ENCODE assay signal across 9 cellular contexts in the genomic region with DNA sequence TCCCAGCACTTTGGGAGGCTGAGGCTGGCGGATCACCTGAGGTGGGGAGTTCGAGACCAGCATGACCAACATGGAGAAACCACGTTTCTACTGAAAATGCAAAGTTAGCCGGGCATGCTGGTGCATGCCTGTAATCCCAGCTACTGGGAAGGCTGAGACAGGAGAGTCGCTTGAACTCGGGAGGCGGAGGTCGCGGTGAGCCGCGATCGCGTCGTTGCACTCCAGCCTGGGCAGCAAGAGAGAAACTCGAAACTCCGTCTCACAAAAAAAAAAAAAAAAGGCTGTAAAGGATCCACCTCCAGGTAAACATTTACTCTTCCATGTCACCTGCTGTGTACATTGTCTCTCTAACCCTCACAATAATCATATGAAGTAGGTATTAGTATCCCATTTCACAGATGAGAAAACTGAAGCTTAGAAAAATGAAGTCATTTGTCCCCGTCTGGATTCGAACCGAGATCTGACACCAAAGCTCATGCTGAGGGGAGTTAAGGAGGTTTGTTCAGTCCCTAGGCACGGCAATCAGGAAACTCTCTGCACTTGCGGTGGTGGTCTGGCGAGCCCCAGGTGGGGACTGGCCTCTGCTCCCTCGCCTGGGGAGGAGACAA. TPM values are rescaled to one million over a fixed set of nuclear protein-coding genes. Genes with fewer than 3 reads are reported as not detected.
DNase-seq lines count a peak whose midpoint lies in the region; ATAC-seq lines count a peak whose summit lies in the region.
"Had no signal": no experiment of that assay in that cellular context is flagged by ENCODE, and none has a peak within 500 bp of the region (broad histone marks: within the 10 kb centered on the region; RNA-seq: fewer than 3 reads in every experiment).

No MANE protein-coding gene starts in this region.

- POLR2A ChIA-PET in activated CD4-positive, alpha-beta memory T cell treated with anti-CD3 and anti-CD28 coated beads, Interleukin-2, amount 10 ng/mL, durations not matched to agents 7 days and 5 days (lab: Charles Lee), result interaction anchor here (0.7 to 7.2 kb wide), 7 partner anchors 13 to 75 kb away, joined by 3 to 116 read pairs (median 9); a partner anchor contains a TSS

- no peaks in the 10 kb centered on the region for H3K27me3 ChIP-seq in thymus (ENCODE audit: control insufficient read depth, insufficient read depth)

- H3K36me3 Mint-ChIP-seq in activated T-cell treated with anti-CD3 and anti-CD28 coated beads, Interleukin-2, amount 50 U/mL, for 4 hours (ENCODE audit: insufficient read depth), result peaks cover 22% of the 10 kb centered on the region
- H3K36me3 Mint-ChIP-seq in activated CD4-positive, alpha-beta memory T cell treated with anti-CD3 and anti-CD28 coated beads, Interleukin-2, amount 10 ng/mL, durations not matched to agents 7 days and 5 days (ENCODE audit: low read depth), result peaks cover 44% of the 10 kb centered on the region

- H3K27me3 Mint-ChIP-seq in activated T-cell treated with anti-CD3 and anti-CD28 coated beads, Interleukin-2, amount 50 U/mL, for 4 hours (ENCODE audit: low read depth), result no peaks in the 10 kb centered on the region
- H3K27me3 Mint-ChIP-seq in activated CD4-positive, alpha-beta memory T cell treated with anti-CD3 and anti-CD28 coated beads, Interleukin-2, amount 10 ng/mL, durations not matched to agents 7 days and 5 days, result peaks cover 15% of the 10 kb centered on the region

- no peak for DNase-seq in activated T-cell treated with anti-CD3 and anti-CD28 coated beads, Interleukin-2, amount 50 U/mL, for 4 hours
- DNase-seq in activated T-cell treated with anti-CD3 and anti-CD28 coated beads, Interleukin-2, amount 50 U/mL, for 48 hours, result no peak
- DNase-seq in activated CD4-positive, alpha-beta memory T cell treated with anti-CD3 and anti-CD28 coated beads, Interleukin-2, amount 10 ng/mL, durations not matched to agents 7 days and 5 days, result no peak
- no peak for DNase-seq in T-helper 9 cell

- ATAC-seq in activated T-cell treated with anti-CD3 and anti-CD28 coated beads, Interleukin-2, amount 50 U/mL, for 4 hours, result no peak
- no peak for ATAC-seq in HG03342 (IDR thresholded peaks at IDR 0.05; ENCODE audit: unreplicated experiment)
- ATAC-seq in GM21381 (IDR thresholded peaks at IDR 0.05; ENCODE audit: unreplicated experiment), result no peak
- ATAC-seq: HCT116 had no signal

- peaks cover 3% of the 10 kb centered on the region for H3K36me3 ChIP-seq in thymus (ENCODE audit: control insufficient read depth, insufficient read depth)

- H3K4me1 ChIP-seq in thymus (ENCODE audit: control insufficient read depth, insufficient read depth, low read length), result peaks cover 9% of the 10 kb centered on the region

- peaks cover 4% of the 10 kb centered on the region for H3K9me3 ChIP-seq in iPS-18c (ENCODE audit: control insufficient read depth, insufficient read depth, low read length)
- peaks cover 1% of the 10 kb centered on the region for H3K9me3 ChIP-seq in thymus (ENCODE audit: control insufficient read depth)

- peak overlapping the region; percentile 95 for H3K27ac Mint-ChIP-seq in activated CD4-positive, alpha-beta memory T cell treated with anti-CD3 and anti-CD28 coated beads, Interleukin-2, amount 10 ng/mL, durations not matched to agents 7 days and 5 days

- H3K27ac ChIP-seq in thymus (ENCODE audit: low read depth), result peak overlapping the region; percentile 93

- peaks cover 5% of the 10 kb centered on the region for H3K9me3 Mint-ChIP-seq in activated T-cell treated with anti-CD3 and anti-CD28 coated beads, Interleukin-2, amount 50 U/mL, for 4 hours
- H3K9me3 Mint-ChIP-seq in activated CD4-positive, alpha-beta memory T cell treated with anti-CD3 and anti-CD28 coated beads, Interleukin-2, amount 10 ng/mL, durations not matched to agents 7 days and 5 days, result peaks cover 16% of the 10 kb centered on the region

- peak overlapping the region; percentile 59 for H3K4me3 ChIP-seq in iPS-18c (ENCODE audit: insufficient read depth, low read depth, low read length)
- peak overlapping the region; percentile 70 for H3K4me3 ChIP-seq in thymus (ENCODE audit: low read length)

- H3K4me1 Mint-ChIP-seq in activated T-cell treated with anti-CD3 and anti-CD28 coated beads, Interleukin-2, amount 50 U/mL, for 4 hours (ENCODE audit: low read depth), result peaks cover 43% of the 10 kb centered on the region
- H3K4me1 Mint-ChIP-seq in activated CD4-positive, alpha-beta memory T cell treated with anti-CD3 and anti-CD28 coated beads, Interleukin-2, amount 10 ng/mL, durations not matched to agents 7 days and 5 days, result peaks cover 46% of the 10 kb centered on the region

- WGBS in thymus, result 47% methylated on average over 23 of the region's 23 CpGs

- H3K4me3 Mint-ChIP-seq in activated T-cell treated with anti-CD3 and anti-CD28 coated beads, Interleukin-2, amount 50 U/mL, for 4 hours, result peak overlapping the region; percentile 95
- H3K4me3 Mint-ChIP-seq in activated CD4-positive, alpha-beta memory T cell treated with anti-CD3 and anti-CD28 coated beads, Interleukin-2, amount 10 ng/mL, durations not matched to agents 7 days and 5 days, result peak overlapping the region; percentile 90

- CTCF ChIA-PET in activated CD4-positive, alpha-beta memory T cell treated with anti-CD3 and anti-CD28 coated beads, Interleukin-2, amount 10 ng/mL, durations not matched to agents 7 days and 5 days (lab: Charles Lee), result interaction anchor here (2.5 to 3.0 kb wide), 2 partner anchors 15 to 53 kb away, joined by 13 to 15 read pairs; a partner anchor contains a TSS

RNA-seq across cellular contexts. Expression of a gene that starts 0.5 kb away (rescaled TPM):
- 100 to 1,000 TPM; 128 to 134 (median 132) TPM for total RNA-seq in activated T-cell treated with anti-CD3 and anti-CD28 coated beads, Interleukin-2, amount 50 U/mL, for 4 hours
- 100 to 1,000 TPM; 248 to 270 TPM for total RNA-seq in activated CD4-positive, alpha-beta memory T cell treated with anti-CD3 and anti-CD28 coated beads, Interleukin-2, amount 10 ng/mL, durations not matched to agents 7 days and 5 days
- 34.6 TPM for polyA plus RNA-seq in thymus

RNA-seq across cellular contexts. Expression of a gene that starts 53.0 kb away (rescaled TPM):
- 10 to 100 TPM; 19.1 to 22.3 (median 21.3) TPM for total RNA-seq in activated T-cell treated with anti-CD3 and anti-CD28 coated beads, Interleukin-2, amount 50 U/mL, for 4 hours
- 10 to 100 TPM; 37.8 to 39.8 TPM for total RNA-seq in activated CD4-positive, alpha-beta memory T cell treated with anti-CD3 and anti-CD28 coated beads, Interleukin-2, amount 10 ng/mL, durations not matched to agents 7 days and 5 days
- polyA plus RNA-seq in thymus, result 9.5 TPM
